In genomic region chr3:43755511-43756200, GRCh38 we compare ENCODE assay signal across 16 cellular contexts.
DNase-seq lines count a peak whose midpoint lies in the region; ATAC-seq and TF ChIP-seq lines count a peak whose summit lies in the region.
"Had no signal": no experiment of that assay in that cellular context is flagged by ENCODE, and none has a peak within 500 bp of the region (broad histone marks: within the 10 kb centered on the region; RNA-seq: fewer than 3 reads in every experiment).

No MANE protein-coding gene starts in this region.

- no peak overlapping the region for H3K4me3 Mint-ChIP-seq in activated CD4-positive, alpha-beta memory T cell treated with anti-CD3 and anti-CD28 coated beads for 36 hours
- no peak overlapping the region for H3K4me3 Mint-ChIP-seq in activated CD4-positive, alpha-beta memory T cell treated with anti-CD3 and anti-CD28 coated beads, Interleukin-2, amount 10 ng/mL, durations not matched to agents 7 days and 5 days
- peak overlapping the region; percentile 29 to 77 (median 64) for H3K4me3 Mint-ChIP-seq in naive thymus-derived CD8-positive, alpha-beta T cell

- ATAC-seq in naive thymus-derived CD8-positive, alpha-beta T cell, result peak; percentile 99
- no peak for ATAC-seq in GM19455 (IDR thresholded peaks at IDR 0.05; ENCODE audit: unreplicated experiment)
- no peak for ATAC-seq in SK-N-SH treated with all-trans-retinoic acid at 6 μM for 48 hours
- ATAC-seq: esophagus mucosa, gastroesophageal sphincter had no signal

- POLR2A ChIA-PET in activated CD4-positive, alpha-beta memory T cell treated with anti-CD3 and anti-CD28 coated beads for 36 hours (lab: Charles Lee), result no interaction called here
- POLR2A ChIA-PET in activated CD4-positive, alpha-beta memory T cell treated with anti-CD3 and anti-CD28 coated beads, Interleukin-2, amount 10 ng/mL, durations not matched to agents 7 days and 5 days (lab: Charles Lee), result no interaction called here
- POLR2A ChIA-PET in naive thymus-derived CD8-positive, alpha-beta T cell (lab: Charles Lee), result interaction anchor here (1.2 to 3.2 kb wide), 4 partner anchors 9 to 134 kb away, joined by 3 to 16 read pairs (median 4); partner anchors contain the start of gene ANO10

- CTCF ChIA-PET in activated CD4-positive, alpha-beta memory T cell treated with anti-CD3 and anti-CD28 coated beads for 36 hours (lab: Charles Lee), result interaction anchor here (1.4 to 1.9 kb wide), 2 partner anchors 14 to 443 kb away, joined by 3 to 6 read pairs; no protein-coding TSS in a partner anchor
- CTCF ChIA-PET in activated CD4-positive, alpha-beta memory T cell treated with anti-CD3 and anti-CD28 coated beads, Interleukin-2, amount 10 ng/mL, durations not matched to agents 7 days and 5 days (lab: Charles Lee), result no interaction called here

- H3K36me3 Mint-ChIP-seq in activated CD4-positive, alpha-beta memory T cell treated with anti-CD3 and anti-CD28 coated beads for 36 hours, result no peaks in the 10 kb centered on the region
- H3K36me3 Mint-ChIP-seq in activated CD4-positive, alpha-beta memory T cell treated with anti-CD3 and anti-CD28 coated beads, Interleukin-2, amount 10 ng/mL, durations not matched to agents 7 days and 5 days (ENCODE audit: low read depth), result no peaks in the 10 kb centered on the region
- H3K36me3 Mint-ChIP-seq in naive thymus-derived CD8-positive, alpha-beta T cell, result no peaks in the 10 kb centered on the region

- DNase-seq in activated CD4-positive, alpha-beta memory T cell treated with anti-CD3 and anti-CD28 coated beads for 36 hours, result peak; percentile 27
- DNase-seq in activated CD4-positive, alpha-beta memory T cell treated with anti-CD3 and anti-CD28 coated beads, Interleukin-2, amount 10 ng/mL, durations not matched to agents 7 days and 5 days, result no peak
- DNase-seq in Jurkat, Clone E6-1 (ENCODE audit: low read depth, low spot score), result peak; percentile 57
- DNase-seq in activated naive CD4-positive, alpha-beta T cell treated with anti-CD3 and anti-CD28 coated beads, Interleukin-2, amount 50 U/mL, for 16 hours, result peak; percentile 27
- peak in 8 of 10 donors; percentile 8 to 74 (median 42) for DNase-seq in naive thymus-derived CD8-positive, alpha-beta T cell
- no peak for DNase-seq in AG08395 (ENCODE audit: low spot score)
- DNase-seq: amniotic stem cell; DMS79; GM23248; midbrain; NCI-H1694 treated with DMSO at 0.1 percent for 48 hours; NK-92 treated with Interleukin-12 subunit alpha and Interleukin-12 subunit beta, amount 100 ng/mL, for 24 hours had no signal

- H3K4me3 ChIP-seq in Jurkat, Clone E6-1 (ENCODE audit: low read length), result no peak overlapping the region
- H3K4me3 ChIP-seq: gastroesophageal sphincter, GM23248 had no signal

- H3K9me3 Mint-ChIP-seq in activated CD4-positive, alpha-beta memory T cell treated with anti-CD3 and anti-CD28 coated beads for 36 hours, result no peaks in the 10 kb centered on the region
- H3K9me3 Mint-ChIP-seq in activated CD4-positive, alpha-beta memory T cell treated with anti-CD3 and anti-CD28 coated beads, Interleukin-2, amount 10 ng/mL, durations not matched to agents 7 days and 5 days, result no peaks in the 10 kb centered on the region
- H3K9me3 Mint-ChIP-seq in naive thymus-derived CD8-positive, alpha-beta T cell, result peaks cover 0 to 3% (median 0%) of the 10 kb centered on the region in 9 donors

- peak overlapping the region; percentile 30 for H3K27ac Mint-ChIP-seq in activated CD4-positive, alpha-beta memory T cell treated with anti-CD3 and anti-CD28 coated beads for 36 hours
- H3K27ac Mint-ChIP-seq in activated CD4-positive, alpha-beta memory T cell treated with anti-CD3 and anti-CD28 coated beads, Interleukin-2, amount 10 ng/mL, durations not matched to agents 7 days and 5 days, result no peak overlapping the region
- peak overlapping the region; percentile 92 to 98 (median 96) for H3K27ac Mint-ChIP-seq in naive thymus-derived CD8-positive, alpha-beta T cell

- intact Hi-C loops in activated CD4-positive, alpha-beta memory T cell treated with anti-CD3 and anti-CD28 coated beads for 36 hours (cut with micrococcal nuclease), result loop anchor here (5.0 kb wide), 2 partner anchors 133 to 213 kb away; partner anchors contain the start of gene ANO10

- no peaks in the 10 kb centered on the region for H3K27me3 Mint-ChIP-seq in activated CD4-positive, alpha-beta memory T cell treated with anti-CD3 and anti-CD28 coated beads for 36 hours
- H3K27me3 Mint-ChIP-seq in activated CD4-positive, alpha-beta memory T cell treated with anti-CD3 and anti-CD28 coated beads, Interleukin-2, amount 10 ng/mL, durations not matched to agents 7 days and 5 days, result peaks cover 2% of the 10 kb centered on the region
- no peaks in the 10 kb centered on the region for H3K27me3 Mint-ChIP-seq in naive thymus-derived CD8-positive, alpha-beta T cell

- H3K4me1 Mint-ChIP-seq in activated CD4-positive, alpha-beta memory T cell treated with anti-CD3 and anti-CD28 coated beads for 36 hours (ENCODE audit: low read depth), result peaks cover 40% of the 10 kb centered on the region
- peaks cover 10% of the 10 kb centered on the region for H3K4me1 Mint-ChIP-seq in activated CD4-positive, alpha-beta memory T cell treated with anti-CD3 and anti-CD28 coated beads, Interleukin-2, amount 10 ng/mL, durations not matched to agents 7 days and 5 days
- H3K4me1 Mint-ChIP-seq in naive thymus-derived CD8-positive, alpha-beta T cell, result peaks cover 31 to 60% (median 52%) of the 10 kb centered on the region in 4 donors

TF ChIP-seq in SK-N-SH treated with all-trans-retinoic acid at 6 μM for 48 hours, 23 proteins besides CTCF, POLR2A, EP300 and RAD21:
- no peak for TF ChIP-seq RARB (CRISPR knock-in tag; IDR thresholded peaks at IDR 0.05)
- TF ChIP-seq TCF4 (CRISPR knock-in tag; IDR thresholded peaks at IDR 0.05; ENCODE audit: borderline replicate concordance), result no peak
- no peak for TF ChIP-seq ZC3H10 (CRISPR knock-in tag; IDR thresholded peaks at IDR 0.05)
- TF ChIP-seq ISL1 (CRISPR knock-in tag; IDR thresholded peaks at IDR 0.05), result no peak
- TF ChIP-seq POU6F1 (CRISPR knock-in tag; IDR thresholded peaks at IDR 0.05; ENCODE audit: borderline replicate concordance, low read depth), result no peak
- no peak for TF ChIP-seq TOX (CRISPR knock-in tag; IDR thresholded peaks at IDR 0.05; ENCODE audit: borderline replicate concordance)
- no peak for TF ChIP-seq ESRRG (CRISPR knock-in tag; IDR thresholded peaks at IDR 0.05)
- no peak for TF ChIP-seq ZNF8 (CRISPR knock-in tag; IDR thresholded peaks at IDR 0.05)
- no peak for TF ChIP-seq ZFP3 (CRISPR knock-in tag; IDR thresholded peaks at IDR 0.05)
- TF ChIP-seq TSHZ2 (CRISPR knock-in tag; IDR thresholded peaks at IDR 0.05), result no peak

Comparison
In these comparisons a context has a peak if more than half of its experiments do, and no peak if none do; other contexts are left out.
1. DNase-seq: peak in activated CD4-positive, alpha-beta memory T cell treated with anti-CD3 and anti-CD28 coated beads for 36 hours (single experiment), Jurkat, Clone E6-1 (single experiment), activated naive CD4-positive, alpha-beta T cell treated with anti-CD3 and anti-CD28 coated beads, Interleukin-2, amount 50 U/mL, for 16 hours (single experiment) and naive thymus-derived CD8-positive, alpha-beta T cell (8 of 10); none in activated CD4-positive, alpha-beta memory T cell treated with anti-CD3 and anti-CD28 coated beads, Interleukin-2, amount 10 ng/mL, durations not matched to agents 7 days and 5 days (single experiment) and AG08395 (single experiment).
2. H3K4me3 Mint-ChIP-seq: peak in naive thymus-derived CD8-positive, alpha-beta T cell (10 of 10); none in activated CD4-positive, alpha-beta memory T cell treated with anti-CD3 and anti-CD28 coated beads for 36 hours (single experiment) and activated CD4-positive, alpha-beta memory T cell treated with anti-CD3 and anti-CD28 coated beads, Interleukin-2, amount 10 ng/mL, durations not matched to agents 7 days and 5 days (single experiment).
3. ATAC-seq: peak in naive thymus-derived CD8-positive, alpha-beta T cell (2 of 2); none in GM19455 (single experiment) and SK-N-SH treated with all-trans-retinoic acid at 6 μM for 48 hours (single experiment).